ENCODE assay signal across 11 cellular contexts in genomic region chr1:3612123-3612522, GRCh38. TPM values are rescaled to one million over a fixed set of nuclear protein-coding genes. Genes with fewer than 3 reads are reported as not detected.
A peak's percentile ranks its signal among the peaks of the same experiment; 100 is the strongest.
DNase-seq lines count a peak whose midpoint lies in the region; ATAC-seq and TF ChIP-seq lines count a peak whose summit lies in the region.
"Had no signal": no experiment of that assay in that cellular context is flagged by ENCODE, and none has a peak within 500 bp of the region (broad histone marks: within the 10 kb centered on the region; RNA-seq: fewer than 3 reads in every experiment).

No MANE protein-coding gene starts in this region.

- H3K27me3 ChIP-seq in iPS-20b (ENCODE audit: insufficient read depth, low read length) (peaks cover 24% of the 10 kb centered on the region), testis (no peaks in the 10 kb centered on the region), spleen (replicated peaks in 1 of 7) (peaks cover 3 to 92% (median 33%) of the 10 kb centered on the region in 7 donors)

- TF ChIP-seq CTCF in VCaP (conservative IDR thresholded peaks at IDR 0.05) (no peak), testis (IDR thresholded peaks at IDR 0.05) (no peak), spleen (IDR thresholded peaks at IDR 0.05 in 8 of 11, conservative IDR thresholded peaks at IDR 0.05 in 3 of 11) (no peak)

- H3K9me3 ChIP-seq in iPS-20b (ENCODE audit: insufficient read depth, low read depth, low read length) = no peaks in the 10 kb centered on the region
- no peaks in the 10 kb centered on the region for H3K9me3 ChIP-seq in testis
- no peaks in the 10 kb centered on the region for H3K9me3 ChIP-seq in spleen
- H3K9me3 ChIP-seq: prostate gland had no signal

- H3K27ac Mint-ChIP-seq in activated naive CD4-positive, alpha-beta T cell treated with anti-CD3 and anti-CD28 coated beads, Interleukin-2, amount 10 ng/mL, durations not matched to agents 7 days and 5 days = no peak overlapping the region

- no peak overlapping the region for H3K9ac ChIP-seq in iPS-20b (ENCODE audit: low read depth, low read length)
- H3K9ac ChIP-seq: KMS-11 had no signal

- no peaks in the 10 kb centered on the region for H3K9me3 Mint-ChIP-seq in activated naive CD4-positive, alpha-beta T cell treated with anti-CD3 and anti-CD28 coated beads, Interleukin-2, amount 10 ng/mL, durations not matched to agents 7 days and 5 days

- intact Hi-C loops in testis (cut with DNase I; ENCODE audit: low total_unique reads) (no loop called here), spleen (cut with DNase I; ENCODE audit: low total_unique reads) (no loop called here)

- WGBS in testis, 2 donors = 72 to 74% methylated on average over 2 to 7 of the region's 7 CpGs
- WGBS in spleen, 5 donors = 51 to 64% (median 58%) methylated on average over 7 of the region's 7 CpGs

- H3K4me3 ChIP-seq in iPS-20b (ENCODE audit: low read length) = peak overlapping the region; percentile 54; the same call in 1 of the 2 replicates
- H3K4me3 ChIP-seq in testis = peak overlapping the region; percentile 1 to 54
- peak overlapping the region in 4 of 8 donors; percentile 39 to 75 (median 50) for H3K4me3 ChIP-seq in spleen

- H3K36me3 Mint-ChIP-seq in activated naive CD4-positive, alpha-beta T cell treated with anti-CD3 and anti-CD28 coated beads, Interleukin-2, amount 10 ng/mL, durations not matched to agents 7 days and 5 days = no peaks in the 10 kb centered on the region

- DNase-seq in activated naive CD4-positive, alpha-beta T cell treated with anti-CD3 and anti-CD28 coated beads, Interleukin-2, amount 10 ng/mL, durations not matched to agents 7 days and 5 days = no peak
- DNase-seq in activated naive CD4-positive, alpha-beta T cell treated with anti-CD3 and anti-CD28 coated beads, Interleukin-2, amount 50 U/mL, for 16 hours = no peak
- DNase-seq in testis = no peak
- no peak for DNase-seq in spleen
- DNase-seq: NCI-H2081 treated with DMSO at 0.1 percent for 48 hours had no signal

- H3K27me3 Mint-ChIP-seq in activated naive CD4-positive, alpha-beta T cell treated with anti-CD3 and anti-CD28 coated beads, Interleukin-2, amount 10 ng/mL, durations not matched to agents 7 days and 5 days = peaks cover 72% of the 10 kb centered on the region

- H3K36me3 ChIP-seq in iPS-20b (ENCODE audit: insufficient read depth, low read depth, low read length) = no peaks in the 10 kb centered on the region
- H3K36me3 ChIP-seq in testis (ENCODE audit: low read depth, missing control alignments) = no peaks in the 10 kb centered on the region
- H3K36me3 ChIP-seq in spleen = no peaks in the 10 kb centered on the region
- H3K36me3 ChIP-seq: prostate gland had no signal

- H3K4me1 Mint-ChIP-seq in activated naive CD4-positive, alpha-beta T cell treated with anti-CD3 and anti-CD28 coated beads, Interleukin-2, amount 10 ng/mL, durations not matched to agents 7 days and 5 days = peaks cover 7% of the 10 kb centered on the region

- H3K4me3 Mint-ChIP-seq in activated naive CD4-positive, alpha-beta T cell treated with anti-CD3 and anti-CD28 coated beads, Interleukin-2, amount 10 ng/mL, durations not matched to agents 7 days and 5 days = peak overlapping the region; percentile 43

- ATAC-seq in GM21723 (IDR thresholded peaks at IDR 0.05; ENCODE audit: unreplicated experiment) (no peak), GM18505 (IDR thresholded peaks at IDR 0.05; ENCODE audit: unreplicated experiment) (no peak)

- H3K4me1 ChIP-seq in iPS-20b (ENCODE audit: insufficient read depth, low read length) = peaks cover 16% of the 10 kb centered on the region
- H3K4me1 ChIP-seq in testis = peaks cover 14% of the 10 kb centered on the region
- peaks cover 10 to 37% (median 27%) of the 10 kb centered on the region in 6 donors for H3K4me1 ChIP-seq in spleen

- CTCF ChIA-PET in activated naive CD4-positive, alpha-beta T cell treated with anti-CD3 and anti-CD28 coated beads, Interleukin-2, amount 10 ng/mL, durations not matched to agents 7 days and 5 days (lab: Charles Lee) = interaction anchor here (0.8 kb wide), 1 partner anchor 121 kb away, joined by 3 read pairs; no protein-coding TSS in a partner anchor

- peak overlapping the region; percentile 31; the same call in 1 of the 2 replicates for H3K27ac ChIP-seq in VCaP
- H3K27ac ChIP-seq in iPS-20b (ENCODE audit: low read length) = no peak overlapping the region
- H3K27ac ChIP-seq in testis = no peak overlapping the region
- H3K27ac ChIP-seq in spleen = no peak overlapping the region
- H3K27ac ChIP-seq: KMS-11, prostate gland had no signal

- TF ChIP-seq POLR2A in testis (IDR thresholded peaks at IDR 0.05) (no peak), spleen (IDR thresholded peaks at IDR 0.05) (no peak), GM18505 (IDR thresholded peaks at IDR 0.05; ENCODE audit: borderline replicate concordance, extremely low read depth, insufficient read depth, insufficient read length) (no peak)

RNA-seq across cellular contexts. Expression of gene MEGF6, which starts 0.8 kb away (rescaled TPM):
- 10 to 100 TPM; 16.1 to 26.4 TPM for total RNA-seq in testis
- polyA plus RNA-seq in testis (ENCODE audit: insufficient read depth, low read depth, low replicate concordance) = 9.0 TPM
- 10 to 100 TPM in 6 of 7 donors, 1 to 10 TPM in 1; 8.7 to 39.5 (median 27.1) TPM for total RNA-seq in spleen
- polyA plus RNA-seq in spleen = 10 to 100 TPM in 2 of 3 donors, 1 to 10 TPM in 1; 8.8 to 16.5 (median 10.0) TPM

RNA-seq across cellular contexts. Expression of gene TPRG1L, which starts 12.7 kb away (rescaled TPM):
- total RNA-seq in testis = 10 to 100 TPM; 30.6 to 33.3 TPM
- 40.9 TPM for polyA plus RNA-seq in testis (ENCODE audit: insufficient read depth, low read depth, low replicate concordance)
- 10 to 100 TPM; 23.7 to 45.9 (median 32.5) TPM for total RNA-seq in spleen
- 10 to 100 TPM; 19.9 to 35.7 (median 20.9) TPM for polyA plus RNA-seq in spleen

RNA-seq across cellular contexts. Expression of gene WRAP73, which starts 37.8 kb away (rescaled TPM):
- total RNA-seq in testis = 10 to 100 TPM; 26.1 to 34.2 TPM
- polyA plus RNA-seq in testis (ENCODE audit: insufficient read depth, low read depth, low replicate concordance) = 32.5 TPM
- total RNA-seq in spleen = 10 to 100 TPM; 21.0 to 28.0 (median 26.4) TPM
- polyA plus RNA-seq in spleen = 10 to 100 TPM; 20.1 to 28.3 (median 24.2) TPM

RNA-seq across cellular contexts. Expression of gene TP73, which starts 40.2 kb away (rescaled TPM):
- total RNA-seq in testis = 1 to 10 TPM; 1.3 to 1.5 TPM
- 2.2 TPM for polyA plus RNA-seq in testis (ENCODE audit: insufficient read depth, low read depth, low replicate concordance)
- 1 to 10 TPM in 5 of 7 donors, under 1 TPM in 2; 0.63 to 4.3 (median 1.6) TPM for total RNA-seq in spleen
- under 1 TPM; 0.11 to 0.48 (median 0.21) TPM for polyA plus RNA-seq in spleen
